ENCODE assay signal across 18 cellular contexts in the genomic region with DNA sequence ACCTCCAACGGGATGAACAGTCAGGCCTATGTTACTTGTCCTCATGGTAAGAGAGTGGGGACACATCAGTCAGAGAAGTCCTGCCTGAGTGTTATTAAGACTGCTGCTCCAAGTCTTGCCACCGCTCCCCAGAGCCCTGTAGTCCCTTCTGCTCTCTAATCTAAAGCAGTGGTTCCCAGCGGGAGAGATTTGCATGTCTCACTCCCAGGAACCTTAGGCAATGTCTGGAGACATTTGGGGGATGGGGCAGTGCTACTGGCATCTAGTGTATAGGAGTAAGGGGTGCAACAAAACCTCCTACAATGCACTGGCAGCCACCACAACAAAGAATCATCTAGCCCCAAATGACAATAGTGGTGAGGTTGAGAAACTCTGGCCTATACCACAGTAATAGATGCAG. TPM values are rescaled to one million over a fixed set of nuclear protein-coding genes. Genes with fewer than 3 reads are reported as not detected.
"Had no signal": no experiment of that assay in that cellular context is flagged by ENCODE, and none has a peak within 500 bp of the region (broad histone marks: within the 10 kb centered on the region; RNA-seq: fewer than 3 reads in every experiment).

No MANE protein-coding gene starts in this region.

- H3K4me3 ChIP-seq: ascending aorta, esophagus squamous epithelium, heart left ventricle, psoas muscle, sigmoid colon, testis, upper lobe of right lung had no signal

- H3K27ac ChIP-seq: ascending aorta, esophagus squamous epithelium, heart left ventricle, psoas muscle, sigmoid colon, testis, upper lobe of right lung had no signal

- H3K36me3 ChIP-seq: ascending aorta, esophagus squamous epithelium, heart left ventricle, sigmoid colon, upper lobe of right lung had no signal

- H3K9me3 ChIP-seq: esophagus squamous epithelium, psoas muscle, sigmoid colon, testis, upper lobe of right lung had no signal

- H3K27me3 ChIP-seq: ascending aorta, testis had no signal

- ATAC-seq: heart left ventricle; left lobe of liver; natural killer cell treated with Interleukin-12 subunit alpha and Interleukin-12 subunit beta and Interleukin-15 and Interleukin-18, amount 100 ng/mL, for 72 hours; psoas muscle; upper lobe of right lung had no signal

- DNase-seq: activated CD4-positive, alpha-beta memory T cell treated with anti-CD3 and anti-CD28 coated beads, Interleukin-2, amount 10 ng/mL, durations not matched to agents 7 days and 5 days; activated CD4-positive, CD25-positive, alpha-beta regulatory T cell treated with anti-CD3 and anti-CD28 coated beads, Interleukin-2, amount 50 U/mL, for 72 hours; activated gamma-delta T cell treated with Interleukin-2 at 50 U/mL for 16 hours; activated naive CD8-positive, alpha-beta T cell treated with anti-CD3 and anti-CD28 coated beads for 36 hours; activated T-cell treated with anti-CD3 and anti-CD28 coated beads, Interleukin-2, amount 50 U/mL, for 48 hours; dorsolateral prefrontal cortex; esophagus squamous epithelium; foreskin melanocyte; heart left ventricle; psoas muscle; sigmoid colon; stimulated activated CD4-positive, alpha-beta T cell treated with anti-CD3 and anti-CD28 coated beads, Interleukin-12 subunit alpha, Interleukin-12 subunit beta, amount 100 ng/mL, for 4 hours; stimulated activated naive CD4-positive, alpha-beta T cell treated with Interleukin-2 at 50 U/mL for 16 hours; testis; upper lobe of right lung had no signal

- H3K4me1 ChIP-seq: ascending aorta, psoas muscle, testis, upper lobe of right lung had no signal

RNA-seq across cellular contexts. Expression of a gene that starts 2.6 kb away (rescaled TPM):
- total RNA-seq: activated CD4-positive, alpha-beta memory T cell treated with anti-CD3 and anti-CD28 coated beads, Interleukin-2, amount 10 ng/mL, durations not matched to agents 7 days and 5 days; activated naive CD8-positive, alpha-beta T cell treated with anti-CD3 and anti-CD28 coated beads for 36 hours; natural killer cell treated with Interleukin-12 subunit alpha and Interleukin-12 subunit beta and Interleukin-15 and Interleukin-18, amount 100 ng/mL, for 72 hours had no signal
